21 cellular contexts compared by ENCODE assay signal in genomic region chr16:18827890-18828289, GRCh38. TPM values are rescaled to one million over a fixed set of nuclear protein-coding genes. Genes with fewer than 3 reads are reported as not detected.
A peak's percentile ranks its signal among the peaks of the same experiment; 100 is the strongest.
DNase-seq lines count a peak whose midpoint lies in the region; ATAC-seq and TF ChIP-seq lines count a peak whose summit lies in the region.
"Had no signal": no experiment of that assay in that cellular context is flagged by ENCODE, and none has a peak within 500 bp of the region (broad histone marks: within the 10 kb centered on the region; RNA-seq: fewer than 3 reads in every experiment).

No MANE protein-coding gene starts in this region.

- H3K27ac ChIP-seq in naive thymus-derived CD4-positive, alpha-beta T cell (ENCODE audit: low read depth, low read length): no peak overlapping the region
- H3K27ac ChIP-seq: Peyer's patch had no signal

- H3K9me3 Mint-ChIP-seq in activated CD8-positive, alpha-beta memory T cell treated with anti-CD3 and anti-CD28 coated beads, Interleukin-2, amount 10 ng/mL, durations not matched to agents 7 days and 5 days (ENCODE audit: low read depth): no peaks in the 10 kb centered on the region
- H3K9me3 Mint-ChIP-seq in activated naive CD8-positive, alpha-beta T cell treated with anti-CD3 and anti-CD28 coated beads, Interleukin-2, amount 10 ng/mL, durations not matched to agents 7 days and 5 days: no peaks in the 10 kb centered on the region
- H3K9me3 Mint-ChIP-seq in naive thymus-derived CD4-positive, alpha-beta T cell: no peaks in the 10 kb centered on the region
- H3K9me3 Mint-ChIP-seq: CD4-positive, CD25-positive, alpha-beta regulatory T cell had no signal

- TF ChIP-seq CTCF in GM20000 (IDR thresholded peaks at IDR 0.05; ENCODE audit: extremely low read depth, missing control alignments): no peak

- H3K27me3 ChIP-seq in naive thymus-derived CD4-positive, alpha-beta T cell (ENCODE audit: control insufficient read depth in 2 of 2, insufficient read depth in 2 of 2, low read length in 2 of 2): no peaks in the 10 kb centered on the region
- H3K27me3 ChIP-seq: Peyer's patch had no signal

- intact Hi-C loops in naive thymus-derived CD4-positive, alpha-beta T cell (cut with micrococcal nuclease): no loop called here

- no peak overlapping the region for H3K4me3 Mint-ChIP-seq in activated CD8-positive, alpha-beta memory T cell treated with anti-CD3 and anti-CD28 coated beads, Interleukin-2, amount 10 ng/mL, durations not matched to agents 7 days and 5 days
- no peak overlapping the region for H3K4me3 Mint-ChIP-seq in T-helper 17 cell
- no peak overlapping the region for H3K4me3 Mint-ChIP-seq in activated naive CD8-positive, alpha-beta T cell treated with anti-CD3 and anti-CD28 coated beads, Interleukin-2, amount 10 ng/mL, durations not matched to agents 7 days and 5 days
- no peak overlapping the region for H3K4me3 Mint-ChIP-seq in naive thymus-derived CD4-positive, alpha-beta T cell
- H3K4me3 Mint-ChIP-seq: B cell; CD4-positive, CD25-positive, alpha-beta regulatory T cell had no signal

- POLR2A ChIA-PET in activated naive CD8-positive, alpha-beta T cell treated with anti-CD3 and anti-CD28 coated beads, Interleukin-2, amount 10 ng/mL, durations not matched to agents 7 days and 5 days (lab: Charles Lee): interaction anchor here (1.9 to 5.8 kb wide), 3 partner anchors 8 to 37 kb away, joined by 7 to 20 read pairs (median 9); partner anchors contain the start of genes ARL6IP1 and RPS15A
- POLR2A ChIA-PET in naive thymus-derived CD4-positive, alpha-beta T cell (lab: Charles Lee): interaction anchor here (0.8 kb wide), 1 partner anchor 25 kb away, joined by 3 read pairs; no protein-coding TSS in a partner anchor

- H3K4me1 ChIP-seq in naive thymus-derived CD4-positive, alpha-beta T cell (ENCODE audit: control insufficient read depth in 2 of 2, insufficient read depth in 2 of 2, low read length in 2 of 2): no peaks in the 10 kb centered on the region
- H3K4me1 ChIP-seq: Peyer's patch had no signal

- peaks cover 13 to 46% (median 31%) of the 10 kb centered on the region in 3 experiments for H3K36me3 ChIP-seq in naive thymus-derived CD4-positive, alpha-beta T cell (ENCODE audit: control insufficient read depth in 2 of 3, insufficient read depth in 3 of 3, low read length in 3 of 3)

- DNase-seq in activated CD8-positive, alpha-beta memory T cell treated with anti-CD3 and anti-CD28 coated beads, Interleukin-2, amount 10 ng/mL, durations not matched to agents 7 days and 5 days: no peak
- DNase-seq in activated CD8-positive, alpha-beta memory T cell treated with anti-CD3 and anti-CD28 coated beads, Interleukin-2, amount 50 U/mL, for 4 hours: no peak
- DNase-seq in T-helper 17 cell (no peak), GM20000 (ENCODE audit: low spot score) (no peak), SHP77 (lab: John Stamatoyannopoulos, UW) (no peak)
- DNase-seq in activated naive CD8-positive, alpha-beta T cell treated with anti-CD3 and anti-CD28 coated beads, Interleukin-2, amount 10 ng/mL, durations not matched to agents 7 days and 5 days: no peak
- DNase-seq in naive thymus-derived CD4-positive, alpha-beta T cell: no peak
- DNase-seq: Calu3; CD4-positive, CD25-positive, alpha-beta regulatory T cell; DMS53; IMR-90; Kasumi-1; MM.1S; NCI-H1092 treated with DMSO at 0.1 percent for 48 hours; NCI-H2081 treated with DMSO at 0.1 percent for 48 hours; NCI-H2227 treated with DMSO at 0.1 percent for 48 hours; NCI-H524; Peyer's patch had no signal

- H3K9me3 ChIP-seq in T-helper 17 cell (ENCODE audit: control insufficient read depth, low read length, poor library complexity, severe bottlenecking): no peaks in the 10 kb centered on the region
- no peaks in the 10 kb centered on the region for H3K9me3 ChIP-seq in naive thymus-derived CD4-positive, alpha-beta T cell (ENCODE audit: control insufficient read depth in 2 of 3, low read length in 3 of 3)
- H3K9me3 ChIP-seq: HAP-1, Peyer's patch had no signal

- H3K4me1 Mint-ChIP-seq in activated CD8-positive, alpha-beta memory T cell treated with anti-CD3 and anti-CD28 coated beads, Interleukin-2, amount 10 ng/mL, durations not matched to agents 7 days and 5 days: peaks cover 7% of the 10 kb centered on the region
- no peaks in the 10 kb centered on the region for H3K4me1 Mint-ChIP-seq in T-helper 17 cell
- peaks cover 2% of the 10 kb centered on the region for H3K4me1 Mint-ChIP-seq in activated naive CD8-positive, alpha-beta T cell treated with anti-CD3 and anti-CD28 coated beads, Interleukin-2, amount 10 ng/mL, durations not matched to agents 7 days and 5 days
- no peaks in the 10 kb centered on the region for H3K4me1 Mint-ChIP-seq in naive thymus-derived CD4-positive, alpha-beta T cell
- H3K4me1 Mint-ChIP-seq: B cell; CD4-positive, CD25-positive, alpha-beta regulatory T cell had no signal

- H3K36me3 Mint-ChIP-seq in activated CD8-positive, alpha-beta memory T cell treated with anti-CD3 and anti-CD28 coated beads, Interleukin-2, amount 10 ng/mL, durations not matched to agents 7 days and 5 days: peaks cover 34% of the 10 kb centered on the region
- peaks cover 7% of the 10 kb centered on the region for H3K36me3 Mint-ChIP-seq in T-helper 17 cell (ENCODE audit: low read depth)
- peaks cover 13% of the 10 kb centered on the region for H3K36me3 Mint-ChIP-seq in activated naive CD8-positive, alpha-beta T cell treated with anti-CD3 and anti-CD28 coated beads, Interleukin-2, amount 10 ng/mL, durations not matched to agents 7 days and 5 days
- peaks cover 8 to 35% (median 18%) of the 10 kb centered on the region in 5 donors for H3K36me3 Mint-ChIP-seq in naive thymus-derived CD4-positive, alpha-beta T cell

- H3K27ac Mint-ChIP-seq in activated CD8-positive, alpha-beta memory T cell treated with anti-CD3 and anti-CD28 coated beads, Interleukin-2, amount 10 ng/mL, durations not matched to agents 7 days and 5 days: peak overlapping the region; percentile 53
- H3K27ac Mint-ChIP-seq in T-helper 17 cell: peak overlapping the region; percentile 70
- H3K27ac Mint-ChIP-seq in activated naive CD8-positive, alpha-beta T cell treated with anti-CD3 and anti-CD28 coated beads, Interleukin-2, amount 10 ng/mL, durations not matched to agents 7 days and 5 days: peak overlapping the region; percentile 10
- H3K27ac Mint-ChIP-seq in naive thymus-derived CD4-positive, alpha-beta T cell: peak overlapping the region in 5 of 9 donors; percentile 7 to 43 (median 26)
- H3K27ac Mint-ChIP-seq: B cell; CD4-positive, CD25-positive, alpha-beta regulatory T cell had no signal

- CTCF ChIA-PET in activated CD8-positive, alpha-beta memory T cell treated with anti-CD3 and anti-CD28 coated beads, Interleukin-2, amount 10 ng/mL, durations not matched to agents 7 days and 5 days (lab: Charles Lee): interaction anchor here (0.8 to 3.0 kb wide), 3 partner anchors 8 to 25 kb away, joined by 3 to 14 read pairs (median 3); partner anchors contain the start of gene ARL6IP1
- CTCF ChIA-PET in naive thymus-derived CD4-positive, alpha-beta T cell (lab: Charles Lee): interaction anchor here (2.2 kb wide), 1 partner anchor 12 kb away, joined by 4 read pairs; no protein-coding TSS in a partner anchor

- no peak overlapping the region for H3K4me3 ChIP-seq in naive thymus-derived CD4-positive, alpha-beta T cell (ENCODE audit: low read length)
- H3K4me3 ChIP-seq: HAP-1, Peyer's patch had no signal

- H3K27me3 Mint-ChIP-seq in activated CD8-positive, alpha-beta memory T cell treated with anti-CD3 and anti-CD28 coated beads, Interleukin-2, amount 10 ng/mL, durations not matched to agents 7 days and 5 days: no peaks in the 10 kb centered on the region
- H3K27me3 Mint-ChIP-seq in T-helper 17 cell: no peaks in the 10 kb centered on the region
- no peaks in the 10 kb centered on the region for H3K27me3 Mint-ChIP-seq in activated naive CD8-positive, alpha-beta T cell treated with anti-CD3 and anti-CD28 coated beads, Interleukin-2, amount 10 ng/mL, durations not matched to agents 7 days and 5 days
- H3K27me3 Mint-ChIP-seq in naive thymus-derived CD4-positive, alpha-beta T cell: no peaks in the 10 kb centered on the region
- H3K27me3 Mint-ChIP-seq: B cell; CD4-positive, CD25-positive, alpha-beta regulatory T cell had no signal

- no peak for ATAC-seq in activated CD8-positive, alpha-beta memory T cell treated with anti-CD3 and anti-CD28 coated beads, Interleukin-2, amount 10 ng/mL, durations not matched to agents 7 days and 5 days
- ATAC-seq in T-helper 17 cell: no peak
- ATAC-seq in activated naive CD8-positive, alpha-beta T cell treated with anti-CD3 and anti-CD28 coated beads, Interleukin-2, amount 10 ng/mL, durations not matched to agents 7 days and 5 days (ENCODE audit: low read depth): no peak
- ATAC-seq in naive thymus-derived CD4-positive, alpha-beta T cell: no peak
- ATAC-seq: Right ventricle myocardium inferior had no signal

RNA-seq across cellular contexts. Expression of gene ARL6IP1, which starts 26.5 kb away (rescaled TPM):
- 100 to 1,000 TPM; 194 to 207 TPM for total RNA-seq in activated CD8-positive, alpha-beta memory T cell treated with anti-CD3 and anti-CD28 coated beads, Interleukin-2, amount 10 ng/mL, durations not matched to agents 7 days and 5 days
- total RNA-seq in T-helper 17 cell: 100 to 1,000 TPM in 1 of 2 donors, 10 to 100 TPM in 1; 99.5 to 104 TPM
- total RNA-seq in activated naive CD8-positive, alpha-beta T cell treated with anti-CD3 and anti-CD28 coated beads, Interleukin-2, amount 10 ng/mL, durations not matched to agents 7 days and 5 days: 100 to 1,000 TPM; 176 to 182 TPM
- total RNA-seq in naive thymus-derived CD4-positive, alpha-beta T cell: 100 to 1,000 TPM in 2 of 5 experiments, 10 to 100 TPM in 3; 82.9 to 208 (median 94.4) TPM
- 100 to 1,000 TPM; 174 to 182 TPM for polyA plus RNA-seq in naive thymus-derived CD4-positive, alpha-beta T cell

RNA-seq across cellular contexts. Expression of gene RPS15A, which starts 37.8 kb away (rescaled TPM):
- total RNA-seq in activated CD8-positive, alpha-beta memory T cell treated with anti-CD3 and anti-CD28 coated beads, Interleukin-2, amount 10 ng/mL, durations not matched to agents 7 days and 5 days: 1,000 to 10,000 TPM; 1,517 to 1,668 TPM
- 1,000 to 10,000 TPM; 3,265 to 3,350 TPM for total RNA-seq in T-helper 17 cell
- total RNA-seq in activated naive CD8-positive, alpha-beta T cell treated with anti-CD3 and anti-CD28 coated beads, Interleukin-2, amount 10 ng/mL, durations not matched to agents 7 days and 5 days: 1,000 to 10,000 TPM; 1,969 to 2,023 TPM
- 1,000 to 10,000 TPM; 2,060 to 3,897 (median 3,815) TPM for total RNA-seq in naive thymus-derived CD4-positive, alpha-beta T cell
- 1,000 to 10,000 TPM; 4,571 to 5,300 TPM for polyA plus RNA-seq in naive thymus-derived CD4-positive, alpha-beta T cell

Comparison
In these comparisons a context has a peak if more than half of its experiments do, and no peak if none do; other contexts are left out.
1. H3K27ac Mint-ChIP-seq: peak in every context shown above with its lines; median percentile 70 in T-helper 17 cell; 53 in activated CD8-positive, alpha-beta memory T cell treated with anti-CD3 and anti-CD28 coated beads, Interleukin-2, amount 10 ng/mL, durations not matched to agents 7 days and 5 days; 26 in naive thymus-derived CD4-positive, alpha-beta T cell; 10 in activated naive CD8-positive, alpha-beta T cell treated with anti-CD3 and anti-CD28 coated beads, Interleukin-2, amount 10 ng/mL, durations not matched to agents 7 days and 5 days.